ENCODE assay signal across 8 cellular contexts in the genomic region with DNA sequence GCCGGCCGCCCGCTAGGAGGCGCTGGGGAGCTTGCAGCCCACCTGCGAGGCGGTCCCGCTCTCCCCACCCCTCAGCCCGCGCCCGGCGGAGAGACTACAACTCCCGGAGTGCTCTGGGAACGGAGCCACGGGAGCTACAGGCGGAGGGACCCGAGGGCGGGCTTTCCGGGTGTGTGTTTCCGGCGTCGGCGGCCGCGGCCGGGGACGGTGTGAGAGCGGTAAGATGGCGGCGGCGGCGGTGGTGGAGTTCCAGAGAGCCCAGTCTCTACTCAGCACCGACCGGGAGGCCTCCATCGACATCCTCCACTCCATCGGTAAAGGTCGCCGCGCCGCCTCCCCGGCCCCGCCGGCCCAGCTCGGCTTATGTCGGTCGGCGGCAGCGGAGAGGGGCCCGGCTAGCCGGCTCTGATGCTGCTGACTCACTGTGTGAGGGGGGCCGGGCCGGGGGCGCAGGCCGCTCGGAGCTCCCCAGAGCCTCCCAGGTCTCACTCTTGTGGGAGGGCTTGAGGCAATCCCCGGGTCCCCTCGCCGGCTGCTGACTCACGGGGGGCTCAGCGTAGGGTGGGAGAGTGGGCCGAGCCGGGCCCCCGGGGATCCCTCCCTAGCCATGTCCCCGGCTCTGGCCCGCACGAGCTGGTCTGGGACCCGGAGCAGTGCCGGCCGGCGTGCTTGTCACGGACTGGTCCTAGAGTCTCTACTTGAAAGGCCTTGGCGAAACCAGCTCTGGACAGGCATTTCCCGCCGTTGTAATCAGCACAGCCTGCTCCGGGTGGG. TPM values are rescaled to one million over a fixed set of nuclear protein-coding genes. Genes with fewer than 3 reads are reported as not detected.
DNase-seq lines count a peak whose midpoint lies in the region; TF ChIP-seq lines count a peak whose summit lies in the region.

A gene (plus strand): TSS at position 210 of the 774 bp plus-strand sequence. CDS start 14 bp downstream, at position 224.

- peak within 1 kb of the TSS; percentile 25 for H3K27ac Mint-ChIP-seq in neural crest cell (ENCODE audit: unreplicated experiment)

- H3K4me2 ChIP-seq in MM.1S (ENCODE audit: low read depth, low read length), result peak within 1 kb of the TSS; percentile 72

- peaks cover 53% of the 10 kb centered on the region for H3K79me2 ChIP-seq in MM.1S (ENCODE audit: low read length)

- H3K27me3 Mint-ChIP-seq in neural crest cell (ENCODE audit: low read depth), result peaks cover 16% of the 10 kb centered on the region

- H3K9ac ChIP-seq in MM.1S (ENCODE audit: low read length) (peak within 1 kb of the TSS; percentile 97), stomach smooth muscle (ENCODE audit: low read length in 2 of 2) (peak within 1 kb of the TSS; percentile 85 to 90)

- in situ Hi-C loops in HAP-1 (cut with MboI; ENCODE audit: low sequenced_read_pairs), result no loop called here

- H3K4me3 Mint-ChIP-seq in neural crest cell, result peak within 1 kb of the TSS; percentile 92

- TF ChIP-seq CTCF in MM.1S (IDR thresholded peaks at IDR 0.05; ENCODE audit: low read length), result peak; percentile 87
- TF ChIP-seq CTCF in fibroblast of villous mesenchyme (IDR thresholded peaks at IDR 0.05; ENCODE audit: insufficient read depth, low read depth, low read length), result peak; percentile 89
- TF ChIP-seq CTCF in neural crest cell (conservative IDR thresholded peaks at IDR 0.05), result peak; percentile 97

- no peaks in the 10 kb centered on the region for H3K9me2 ChIP-seq in MM.1S (replicated peaks; ENCODE audit: insufficient read depth, low read length)

- peaks cover 27% of the 10 kb centered on the region for H3K4me1 Mint-ChIP-seq in neural crest cell

- H3K36me3 Mint-ChIP-seq in neural crest cell (ENCODE audit: low read depth), result peaks cover 2% of the 10 kb centered on the region

- peaks cover 26% of the 10 kb centered on the region for H3K36me3 ChIP-seq in HAP-1 (replicated peaks)
- peaks cover 13% of the 10 kb centered on the region; the same call in 1 of the 2 replicates for H3K36me3 ChIP-seq in MM.1S (replicated peaks; ENCODE audit: insufficient read depth, low read length)
- H3K36me3 ChIP-seq in stomach smooth muscle (ENCODE audit: control insufficient read depth in 2 of 2, insufficient read depth in 2 of 2, low read length in 2 of 2), result peaks cover 12 to 13% of the 10 kb centered on the region in 2 donors

- H3K27me3 ChIP-seq in HAP-1 (ENCODE audit: low read depth) (no peaks in the 10 kb centered on the region), MM.1S (replicated peaks; ENCODE audit: insufficient read depth, low read length) (no peaks in the 10 kb centered on the region), stomach smooth muscle (ENCODE audit: control insufficient read depth in 1 of 2, insufficient read depth in 2 of 2, low read length in 2 of 2) (no peaks in the 10 kb centered on the region)

- H3K27ac ChIP-seq in MM.1S (ENCODE audit: low read length) (peak within 1 kb of the TSS; percentile 56; the same call in 1 of the 2 replicates), stomach smooth muscle (ENCODE audit: low read length) (peak within 1 kb of the TSS; percentile 66)

- H3K9me3 Mint-ChIP-seq in neural crest cell, result no peaks in the 10 kb centered on the region

- peaks cover 14% of the 10 kb centered on the region for H3F3A ChIP-seq in MM.1S (ENCODE audit: insufficient read depth, low read length)

- H3K9me3 ChIP-seq in HAP-1, result no peaks in the 10 kb centered on the region; the same call in 1 of the 2 replicates
- H3K9me3 ChIP-seq in MM.1S (replicated peaks; ENCODE audit: insufficient read depth, low read length), result no peaks in the 10 kb centered on the region
- no peaks in the 10 kb centered on the region for H3K9me3 ChIP-seq in stomach smooth muscle (ENCODE audit: control insufficient read depth in 2 of 2, low read length in 2 of 2)

- H4K20me1 ChIP-seq in MM.1S (ENCODE audit: insufficient read depth, low read length), result peaks cover 13% of the 10 kb centered on the region; the same call in 1 of the 2 replicates

- H3K4me1 ChIP-seq in HAP-1, result peaks cover 16% of the 10 kb centered on the region
- H3K4me1 ChIP-seq in MM.1S (ENCODE audit: low read length), result peaks cover 20% of the 10 kb centered on the region
- peaks cover 3% of the 10 kb centered on the region for H3K4me1 ChIP-seq in stomach smooth muscle (ENCODE audit: control insufficient read depth, insufficient read depth, low read length)

- peak within 1 kb of the TSS; percentile 98 for H3K4me3 ChIP-seq in HAP-1
- H3K4me3 ChIP-seq in MM.1S (ENCODE audit: low read length), result peak within 1 kb of the TSS; percentile 96
- H3K4me3 ChIP-seq in fibroblast of villous mesenchyme (ENCODE audit: low read depth, low read length), result peak within 1 kb of the TSS; percentile 88
- H3K4me3 ChIP-seq in stomach smooth muscle (ENCODE audit: low read length in 2 of 2), result peak within 1 kb of the TSS; percentile 93 to 98

- DNase-seq in GDM1 (lab: John Stamatoyannopoulos, UW) (peak; percentile 97), HAP-1 (ENCODE audit: low spot score in 2 of 2) (peak; percentile 93 to 99), MM.1S (peak; percentile 97), SIG-M5 treated with dmso at 0.1 percent for 504 hours (lab: John Stamatoyannopoulos, UW; ENCODE audit: unreplicated experiment) (peak; percentile 95), activated gamma-delta T cell treated with Interleukin-2 at 50 U/mL for 16 hours (peak; percentile 99), fibroblast of villous mesenchyme (ENCODE audit: low read depth) (peak; percentile 96), neural crest cell (ENCODE audit: low read depth, low spot score) (peak; percentile 98)

- H2AFZ ChIP-seq in MM.1S (ENCODE audit: low read length), result peak within 1 kb of the TSS; percentile 67

RNA-seq across cellular contexts. Expression of the gene that starts here (rescaled TPM):
- 105 and 117 TPM in 2 replicates for total RNA-seq in fibroblast of villous mesenchyme
- total RNA-seq in neural crest cell, result 139 and 156 TPM in 2 replicates

Comparison
In these comparisons a context has a peak if more than half of its experiments do, and no peak if none do; other contexts are left out.
1. Peak in every context shown above with its lines: DNase-seq, H3K4me3 ChIP-seq and H3K27ac ChIP-seq.